In genomic region chr1:178411756-178412399, GRCh38 we compare ENCODE assay signal across 13 cellular contexts.
A peak's percentile ranks its signal among the peaks of the same experiment; 100 is the strongest.
DNase-seq lines count a peak whose midpoint lies in the region; ATAC-seq and TF ChIP-seq lines count a peak whose summit lies in the region.
"Had no signal": no experiment of that assay in that cellular context is flagged by ENCODE, and none has a peak within 500 bp of the region (broad histone marks: within the 10 kb centered on the region; RNA-seq: fewer than 3 reads in every experiment).

No MANE protein-coding gene starts in this region.

- no peak overlapping the region for H3K27ac ChIP-seq in foreskin keratinocyte

- peaks cover 10% of the 10 kb centered on the region for H3K4me1 Mint-ChIP-seq in memory B cell
- H3K4me1 Mint-ChIP-seq: nephron had no signal

- peaks cover 8% of the 10 kb centered on the region for H3K27me3 Mint-ChIP-seq in memory B cell

- peaks cover 2% of the 10 kb centered on the region for H3K36me3 Mint-ChIP-seq in memory B cell

- peaks cover under 1% of the 10 kb centered on the region for H3K4me1 ChIP-seq in foreskin keratinocyte

- peak overlapping the region; percentile 2 for H3K27ac Mint-ChIP-seq in memory B cell
- H3K27ac Mint-ChIP-seq: nephron had no signal

- DNase-seq in memory B cell (ENCODE audit: low spot score in 2 of 2) (no peak), NCI-H226 (no peak), A172 (ENCODE audit: low spot score) (no peak), foreskin keratinocyte (no peak)
- no peak for DNase-seq in central memory CD4-positive, alpha-beta T cell
- DNase-seq: islet precursor cell; SHP77; stimulated activated CD4-positive, alpha-beta T cell treated with anti-CD3 and anti-CD28 coated beads, Interleukin-12 subunit alpha, Interleukin-12 subunit beta, amount 100 ng/mL, for 4 hours had no signal

- no peak for TF ChIP-seq CTCF in foreskin keratinocyte (conservative IDR thresholded peaks at IDR 0.05)

- peaks cover 6% of the 10 kb centered on the region for H3K9me3 Mint-ChIP-seq in memory B cell

- no peaks in the 10 kb centered on the region for H3K27me3 ChIP-seq in foreskin keratinocyte

- H3K4me3 Mint-ChIP-seq in memory B cell = peak overlapping the region; percentile 15
- H3K4me3 Mint-ChIP-seq: nephron had no signal

- ATAC-seq in GM18873 (IDR thresholded peaks at IDR 0.05; ENCODE audit: low FRiP score, unreplicated experiment) = peak; percentile 58
- ATAC-seq in GM21529 (IDR thresholded peaks at IDR 0.05; ENCODE audit: unreplicated experiment) = peak; percentile 66
- ATAC-seq in HG03097 (IDR thresholded peaks at IDR 0.05; ENCODE audit: low FRiP score, unreplicated experiment) = peak; percentile 64
- ATAC-seq in memory B cell (ENCODE audit: low read depth) = peak; percentile 14
- ATAC-seq in foreskin keratinocyte = no peak
- ATAC-seq: activated CD4-positive, CD25-positive, alpha-beta regulatory T cell treated with anti-CD3 and anti-CD28 coated beads, Interleukin-2, amount 50 U/mL, for 24 hours had no signal
